ENCODE assay signal across 6 cellular contexts in genomic region chr17:75271955-75272847, GRCh38. TPM values are rescaled to one million over a fixed set of nuclear protein-coding genes. Genes with fewer than 3 reads are reported as not detected.
DNase-seq lines count a peak whose midpoint lies in the region; ATAC-seq and TF ChIP-seq lines count a peak whose summit lies in the region.

No MANE protein-coding gene starts in this region.

- no peaks in the 10 kb centered on the region for H3K27me3 ChIP-seq in IMR-90 (ENCODE audit: control insufficient read depth, insufficient read depth, low read length)
- H3K27me3 ChIP-seq in mucosa of rectum (ENCODE audit: control insufficient read depth in 2 of 2, insufficient read depth in 2 of 2, low read length in 2 of 2) = no peaks in the 10 kb centered on the region

- dilution Hi-C loops in IMR-90 (cut with HindIII; ENCODE audit: low sequenced_read_pairs, unreplicated experiment) = no loop called here

- CTCF ChIA-PET in IMR-90 (lab: Yijun Ruan, JAX) = interaction anchor here (3.2 kb wide), 1 partner anchor 11 kb away, joined by 18 read pairs; the partner anchor contains the start of genes GGA3 and MRPS7

- H2BK120ac ChIP-seq in IMR-90 (ENCODE audit: low read depth, low read length) = no peak overlapping the region

- no peak for TF ChIP-seq POLR2A in IMR-90 (IDR thresholded peaks at IDR 0.05; ENCODE audit: low read depth, low read length)

- no peak overlapping the region for H2BK15ac ChIP-seq in IMR-90 (ENCODE audit: low read depth, low read length)

- H3K4me3 ChIP-seq in IMR-90 (ENCODE audit: insufficient read depth, low read depth, low read length) = peak overlapping the region; percentile 81
- H3K4me3 ChIP-seq in mucosa of rectum (ENCODE audit: low read length in 2 of 2) = peak overlapping the region; percentile 80 to 82

- H2AK5ac ChIP-seq in IMR-90 (ENCODE audit: low read depth, low read length) = no peak overlapping the region

- H3K79me1 ChIP-seq in IMR-90 (ENCODE audit: low read depth in 1 of 2, low read length in 2 of 2) = peaks cover 4 to 11% of the 10 kb centered on the region in 2 experiments; a peak in 3 of 4 replicates

- H3K56ac ChIP-seq in IMR-90 (ENCODE audit: extremely low read depth, insufficient read depth, low read length) = no peak overlapping the region

- no peak overlapping the region for H4K5ac ChIP-seq in IMR-90 (ENCODE audit: low read depth, low read length)

- H4K8ac ChIP-seq in IMR-90 (ENCODE audit: low read depth in 2 of 2, low read length in 2 of 2) = no peak overlapping the region

- no peaks in the 10 kb centered on the region for H3K9me3 ChIP-seq in IMR-90 (ENCODE audit: control insufficient read depth, insufficient read depth, low read length)
- no peaks in the 10 kb centered on the region for H3K9me3 ChIP-seq in mucosa of rectum (ENCODE audit: control insufficient read depth in 2 of 2, low read length in 2 of 2)

- intact Hi-C loops in IMR-90 (cut with micrococcal nuclease) = loop anchor here (2.0 to 10.0 kb wide), 2 partner anchors 133 to 243 kb away; partner anchors contain the start of genes CASKIN2, GRB2 and TSEN54

- H3K27ac ChIP-seq in IMR-90 (ENCODE audit: insufficient read depth, low read length) (no peak overlapping the region; the same call in 1 of the 2 replicates), adipose tissue (ENCODE audit: low read depth, low read length) (peak overlapping the region; percentile 12), mucosa of rectum (ENCODE audit: low read depth in 2 of 2, low read length in 2 of 2) (peak overlapping the region in 1 of 2 donors; percentile 86)

- 100% methylated on average over 2 of the region's 24 CpGs; no CpG with 5 or more reads in 1 of the 2 experiments for WGBS in IMR-90 (ENCODE audit: extremely low coverage in 2 of 2, insufficient read length in 1 of 2), 2 experiments
- WGBS in adipose tissue, 3 donors = 45 to 54% (median 49%) methylated on average over 23 to 24 of the region's 24 CpGs

- H3K36me3 ChIP-seq in IMR-90 (ENCODE audit: control insufficient read depth, insufficient read depth, low read length) = no peaks in the 10 kb centered on the region
- peaks cover 2 to 14% of the 10 kb centered on the region in 2 donors for H3K36me3 ChIP-seq in mucosa of rectum (ENCODE audit: control insufficient read depth in 2 of 2, insufficient read depth in 2 of 2, low read length in 2 of 2)

- no peak for TF ChIP-seq RAD21 in IMR-90 (IDR thresholded peaks at IDR 0.05; ENCODE audit: low read length)

- in situ Hi-C loops in IMR-90 (cut with MboI; ENCODE audit: low sequenced_read_pairs) = no loop called here

- peak overlapping the region; percentile 18; the same call in 1 of the 2 replicates for H3K9ac ChIP-seq in IMR-90 (ENCODE audit: low read depth, low read length)
- H3K9ac ChIP-seq in mucosa of rectum (ENCODE audit: low read depth in 1 of 2, low read length in 2 of 2) = peak overlapping the region; percentile 68 to 92

- no peak overlapping the region for H3K18ac ChIP-seq in IMR-90 (ENCODE audit: low read depth, low read length)

- H3K4me1 ChIP-seq in IMR-90 (ENCODE audit: control insufficient read depth, insufficient read depth, low read length) (peaks cover 15% of the 10 kb centered on the region), mucosa of rectum (ENCODE audit: control insufficient read depth in 2 of 2, insufficient read depth in 2 of 2, low read length in 2 of 2) (peaks cover 25 to 27% of the 10 kb centered on the region in 2 donors)

- no peak overlapping the region for H2BK5ac ChIP-seq in IMR-90 (ENCODE audit: low read depth, low read length, poor library complexity, severe bottlenecking)

- H2BK20ac ChIP-seq in IMR-90 (ENCODE audit: low read depth, low read length) = no peak overlapping the region

- H4K91ac ChIP-seq in IMR-90 (ENCODE audit: insufficient read depth, low read depth, low read length) = no peak overlapping the region

- TF ChIP-seq CTCF in IMR-90 (conservative IDR thresholded peaks at IDR 0.05; ENCODE audit: low read depth, low read length) = no peak

- no TSS peak for BruUV-seq in IMR-90 (replicated peaks; lab: Mats Ljungman, UMichigan)

- H3K9me1 ChIP-seq in IMR-90 (ENCODE audit: insufficient read depth, low read length) = 0 out of 2 replicates have a peak, but pooled peaks cover 9% of the 10 kb centered on the region

- peak overlapping the region; percentile 89 for H2AK9ac ChIP-seq in IMR-90 (replicated peaks; ENCODE audit: low read depth, low read length, poor library complexity)

- no peak overlapping the region for H3K4ac ChIP-seq in IMR-90 (ENCODE audit: low read depth, low read length)

- DNase-seq in IMR-90 (peak; percentile 65), inferior parietal cortex (ENCODE audit: extremely low spot score) (no peak), SIG-M5 (lab: John Stamatoyannopoulos, UW) (no peak)

- H4K20me1 ChIP-seq in IMR-90 (ENCODE audit: insufficient read depth, low read length) = no peaks in the 10 kb centered on the region; the same call in none of the 2 replicates

- peak overlapping the region; percentile 98 for H3K4me2 ChIP-seq in IMR-90 (ENCODE audit: low read depth, low read length)

- POLR2A ChIA-PET in IMR-90 (lab: Charles Lee; ENCODE audit: unreplicated experiment) = no interaction called here

- H2AFZ ChIP-seq in IMR-90 (replicated peaks; ENCODE audit: low read length, poor library complexity) = peak overlapping the region; percentile 97

- 0 out of 2 replicates have a peak overlapping the region, but pooled peaks have one; percentile 2 for H3K23ac ChIP-seq in IMR-90 (ENCODE audit: low read depth, low read length)

- no peak for ATAC-seq in IMR-90 (ENCODE audit: low read depth)
- no peak for ATAC-seq in HG03196 (IDR thresholded peaks at IDR 0.05; ENCODE audit: unreplicated experiment)

- no peak overlapping the region for H3K14ac ChIP-seq in IMR-90 (replicated peaks; ENCODE audit: low read depth, low read length)

TF ChIP-seq in IMR-90, 13 proteins besides CTCF, POLR2A, EP300 and RAD21:
- TF ChIP-seq USF2 (IDR thresholded peaks at IDR 0.05; ENCODE audit: low read depth, low read length) (no peak), RFX5 (IDR thresholded peaks at IDR 0.05; ENCODE audit: low read depth, low read length) (no peak), ELK1 (IDR thresholded peaks at IDR 0.05; ENCODE audit: borderline replicate concordance, low read depth, low read length) (no peak), MXI1 (IDR thresholded peaks at IDR 0.05; ENCODE audit: borderline replicate concordance, low read depth, low read length) (no peak), BHLHE40 (IDR thresholded peaks at IDR 0.05; ENCODE audit: low read depth, low read length) (no peak), NFE2L2 (IDR thresholded peaks at IDR 0.05; ENCODE audit: low read depth, low read length) (no peak), SMC3 (IDR thresholded peaks at IDR 0.05; ENCODE audit: low read depth, low read length) (no peak), MAZ (IDR thresholded peaks at IDR 0.05; ENCODE audit: borderline replicate concordance, low read depth, low read length) (no peak), RCOR1 (IDR thresholded peaks at IDR 0.05; ENCODE audit: insufficient replicate concordance, low read length) (no peak), CHD1 (IDR thresholded peaks at IDR 0.05; ENCODE audit: low read depth, low read length) (no peak), MAFK (IDR thresholded peaks at IDR 0.05; ENCODE audit: low read depth, low read length) (no peak), FOS (IDR thresholded peaks at IDR 0.05; ENCODE audit: low read depth, low read length) (no peak)

RNA-seq across cellular contexts. Expression of gene MIF4GD, which starts 1.2 kb away (rescaled TPM):
- total RNA-seq in IMR-90 (2012; rRNA removed) = 3.3 and 4.1 TPM in 2 replicates
- 6.9 and 7.7 TPM in 2 replicates for polyA plus RNA-seq in IMR-90 (2012; rRNA removed)
- polyA plus RNA-seq in IMR-90 (2012; cell fraction: cytosol; rRNA removed) = 7.9 and 11.1 TPM in 2 replicates
- polyA plus RNA-seq in IMR-90 (2012; cell fraction: nucleus; rRNA removed; ENCODE audit: low replicate concordance) = 5.9 and 6.9 TPM in 2 replicates
- 10 to 100 TPM; 18.0 to 21.6 (median 19.0) TPM for polyA plus RNA-seq in adipose tissue

RNA-seq across cellular contexts. Expression of gene MRPS7, which starts 10.5 kb away (rescaled TPM):
- total RNA-seq in IMR-90 (2012; rRNA removed) = 55.9 and 62.5 TPM in 2 replicates
- polyA plus RNA-seq in IMR-90 (2012; rRNA removed) (60.5 and 70.3 TPM in 2 replicates), adipose tissue (10 to 100 TPM; 28.9 to 82.7 (median 51.6) TPM)
- 35.4 and 53.8 TPM in 2 replicates for polyA plus RNA-seq in IMR-90 (2012; cell fraction: cytosol; rRNA removed)
- polyA plus RNA-seq in IMR-90 (2012; cell fraction: nucleus; rRNA removed; ENCODE audit: low replicate concordance) = 22.2 and 34.6 TPM in 2 replicates

RNA-seq across cellular contexts. Expression of gene GGA3, which starts 10.8 kb away (rescaled TPM):
- total RNA-seq in IMR-90 (2012; rRNA removed) = 12.8 and 15.1 TPM in 2 replicates
- polyA plus RNA-seq in IMR-90 (2012; rRNA removed) (35.2 and 37.7 TPM in 2 replicates), adipose tissue (10 to 100 TPM; 16.3 to 28.2 (median 22.0) TPM)
- polyA plus RNA-seq in IMR-90 (2012; cell fraction: cytosol; rRNA removed) = 11.8 and 16.9 TPM in 2 replicates
- polyA plus RNA-seq in IMR-90 (2012; cell fraction: nucleus; rRNA removed; ENCODE audit: low replicate concordance) = 173 and 223 TPM in 2 replicates

RNA-seq across cellular contexts. Expression of gene SLC25A19, which starts 17.0 kb away (rescaled TPM):
- total RNA-seq in IMR-90 (2012; rRNA removed) = 8.3 and 9.1 TPM in 2 replicates
- polyA plus RNA-seq in IMR-90 (2012; rRNA removed) (9.2 and 10.1 TPM in 2 replicates), adipose tissue (10 to 100 TPM in 2 of 3 donors, 1 to 10 TPM in 1; 8.1 to 13.8 (median 12.4) TPM)
- polyA plus RNA-seq in IMR-90 (2012; cell fraction: cytosol; rRNA removed) = 6.8 and 8.2 TPM in 2 replicates
- 7.1 and 9.9 TPM in 2 replicates for polyA plus RNA-seq in IMR-90 (2012; cell fraction: nucleus; rRNA removed; ENCODE audit: low replicate concordance)
